8 cellular contexts compared by ENCODE assay signal in genomic region chr17:44314869-44315661, GRCh38. TPM values are rescaled to one million over a fixed set of nuclear protein-coding genes. Genes with fewer than 3 reads are reported as not detected.
DNase-seq lines count a peak whose midpoint lies in the region; ATAC-seq and TF ChIP-seq lines count a peak whose summit lies in the region.

No MANE protein-coding gene starts in this region.

- H3K4me1 Mint-ChIP-seq in dendritic cell treated with granulocyte-macrophage colony-stimulating factor and Interleukin-4, amounts not matched to agents 40 ng/mL and 50 ng/mL, for 4 days (ENCODE audit: low read depth), result peaks cover 11% of the 10 kb centered on the region
- H3K4me1 Mint-ChIP-seq in nephron progenitor cell (peaks cover 18% of the 10 kb centered on the region), CD14-positive monocyte (peaks cover 16% of the 10 kb centered on the region)

- no peaks in the 10 kb centered on the region for H3K9me3 Mint-ChIP-seq in dendritic cell treated with granulocyte-macrophage colony-stimulating factor and Interleukin-4, amounts not matched to agents 40 ng/mL and 50 ng/mL, for 4 days
- peaks cover 4% of the 10 kb centered on the region for H3K9me3 Mint-ChIP-seq in nephron progenitor cell
- peaks cover 3 to 20% (median 14%) of the 10 kb centered on the region in 7 donors for H3K9me3 Mint-ChIP-seq in CD14-positive monocyte

- H3K4me1 ChIP-seq in left ventricle myocardium inferior, result peaks cover 9% of the 10 kb centered on the region
- peaks cover 0 to 14% (median 4%) of the 10 kb centered on the region in 4 donors for H3K4me1 ChIP-seq in Peyer's patch

- H3K36me3 ChIP-seq in left ventricle myocardium inferior (peaks cover 9% of the 10 kb centered on the region), Peyer's patch (peaks cover 0 to 13% (median 0%) of the 10 kb centered on the region in 3 donors)

- H3K9me3 ChIP-seq in left ventricle myocardium inferior (replicated peaks), result no peaks in the 10 kb centered on the region
- H3K9me3 ChIP-seq in Peyer's patch, result no peaks in the 10 kb centered on the region

- H3K27ac Mint-ChIP-seq in dendritic cell treated with granulocyte-macrophage colony-stimulating factor and Interleukin-4, amounts not matched to agents 40 ng/mL and 50 ng/mL, for 4 days, result no peak overlapping the region
- H3K27ac Mint-ChIP-seq in nephron progenitor cell (no peak overlapping the region), CD14-positive monocyte (peak overlapping the region in 1 of 7 donors; percentile 32)

- TF ChIP-seq CTCF in left ventricle myocardium inferior (IDR thresholded peaks at IDR 0.05; ENCODE audit: borderline replicate concordance) (no peak), Peyer's patch (IDR thresholded peaks at IDR 0.05) (no peak), nephron progenitor cell (IDR thresholded peaks at IDR 0.05) (no peak), CD14-positive monocyte (IDR thresholded peaks at IDR 0.05) (no peak)

- intact Hi-C loops in left ventricle myocardium inferior (cut with micrococcal nuclease) (no loop called here), cardiac septum (cut with DNase I) (no loop called here), CD14-positive monocyte (cut with micrococcal nuclease) (loop anchor here in 1 of 2 donors (5.0 kb wide), 1 partner anchor 37 kb away; no protein-coding TSS in a partner anchor)
- intact Hi-C loops in dendritic cell treated with granulocyte-macrophage colony-stimulating factor and Interleukin-4, amounts not matched to agents 40 ng/mL and 50 ng/mL, for 4 days (cut with micrococcal nuclease), result no loop called here

- H3K4me3 ChIP-seq in left ventricle myocardium inferior, result peak overlapping the region; percentile 51
- H3K4me3 ChIP-seq in Peyer's patch, result peak overlapping the region; percentile 10 to 54 (median 42)

- H3K36me3 Mint-ChIP-seq in dendritic cell treated with granulocyte-macrophage colony-stimulating factor and Interleukin-4, amounts not matched to agents 40 ng/mL and 50 ng/mL, for 4 days (ENCODE audit: low read depth), result peaks cover 12% of the 10 kb centered on the region
- H3K36me3 Mint-ChIP-seq in nephron progenitor cell (ENCODE audit: low read depth) (peaks cover 6% of the 10 kb centered on the region), CD14-positive monocyte (peaks cover 17 to 24% of the 10 kb centered on the region in 2 donors)

- ATAC-seq in GM18873 (IDR thresholded peaks at IDR 0.05; ENCODE audit: low FRiP score, unreplicated experiment), result no peak

- H3K4me3 Mint-ChIP-seq in dendritic cell treated with granulocyte-macrophage colony-stimulating factor and Interleukin-4, amounts not matched to agents 40 ng/mL and 50 ng/mL, for 4 days, result peak overlapping the region; percentile 18
- H3K4me3 Mint-ChIP-seq in nephron progenitor cell (peak overlapping the region; percentile 79), CD14-positive monocyte (peak overlapping the region in 1 of 2 donors; percentile 75)

- H3K27me3 ChIP-seq in left ventricle myocardium inferior (ENCODE audit: low read depth) (peaks cover 78% of the 10 kb centered on the region), Peyer's patch (peaks cover 0 to 22% of the 10 kb centered on the region in 2 donors)

- peaks cover 81% of the 10 kb centered on the region for H3K27me3 Mint-ChIP-seq in dendritic cell treated with granulocyte-macrophage colony-stimulating factor and Interleukin-4, amounts not matched to agents 40 ng/mL and 50 ng/mL, for 4 days
- H3K27me3 Mint-ChIP-seq in nephron progenitor cell (ENCODE audit: low read depth, poor library complexity), result peaks cover 88% of the 10 kb centered on the region
- peaks cover 53 to 67% (median 63%) of the 10 kb centered on the region in 3 donors for H3K27me3 Mint-ChIP-seq in CD14-positive monocyte (ENCODE audit: low read depth in 3 of 3)

- H3K27ac ChIP-seq in left ventricle myocardium inferior (replicated peaks), result no peak overlapping the region
- no peak overlapping the region for H3K27ac ChIP-seq in Peyer's patch

- DNase-seq in left ventricle myocardium inferior (no peak), cardiac septum (ENCODE audit: low spot score) (no peak), Peyer's patch (no peak), nephron progenitor cell (peak; percentile 70), CD14-positive monocyte (ENCODE audit: low spot score) (no peak), middle frontal gyrus (ENCODE audit: extremely low spot score, low spot score) (no peak)

- TF ChIP-seq POLR2A in Peyer's patch (IDR thresholded peaks at IDR 0.05), result no peak

RNA-seq across cellular contexts. Expression of gene RUNDC3A, which starts 6.7 kb away (rescaled TPM):
- 0.41 TPM for total RNA-seq in left ventricle myocardium inferior
- total RNA-seq in cardiac septum, result 0.97 TPM
- 10 to 100 TPM in 1 of 4 donors, 1 to 10 TPM in 2, under 1 TPM in 1; 0.88 to 14.9 (median 3.8) TPM for total RNA-seq in Peyer's patch
- under 1 TPM in 1 of 2 donors, not detected in 1; 0.22 TPM for polyA plus RNA-seq in CD14-positive monocyte

RNA-seq across cellular contexts. Expression of gene SLC25A39, which starts 9.6 kb away (rescaled TPM):
- total RNA-seq in left ventricle myocardium inferior (46.7 TPM), cardiac septum (53.4 TPM), Peyer's patch (100 to 1,000 TPM in 3 of 4 donors, 10 to 100 TPM in 1; 97.7 to 155 (median 129) TPM)
- polyA plus RNA-seq in CD14-positive monocyte, result 10 to 100 TPM; 64.0 to 64.5 TPM

RNA-seq across cellular contexts. Expression of gene GRN, which starts 30.0 kb away (rescaled TPM):
- total RNA-seq in left ventricle myocardium inferior (160 TPM), cardiac septum (130 TPM), Peyer's patch (100 to 1,000 TPM; 145 to 678 (median 492) TPM)
- 1,000 to 10,000 TPM; 1,303 to 1,960 TPM for polyA plus RNA-seq in CD14-positive monocyte

RNA-seq across cellular contexts. Expression of gene SLC4A1, which starts 47.1 kb away (rescaled TPM):
- total RNA-seq in left ventricle myocardium inferior (not detected), cardiac septum (4.0 TPM), Peyer's patch (not detected)
- polyA plus RNA-seq in CD14-positive monocyte, result under 1 TPM in 1 of 2 donors, not detected in 1; 0.04 TPM

RNA-seq across cellular contexts. Expression of gene FAM171A2, which starts 48.6 kb away (rescaled TPM):
- total RNA-seq in left ventricle myocardium inferior (0.55 TPM), cardiac septum (0.62 TPM), Peyer's patch (1 to 10 TPM in 1 of 4 donors, under 1 TPM in 2, not detected in 1; 0.27 to 5.0 (median 0.88) TPM)
- not detected for polyA plus RNA-seq in CD14-positive monocyte
